14 cellular contexts compared by ENCODE assay signal in the genomic region with DNA sequence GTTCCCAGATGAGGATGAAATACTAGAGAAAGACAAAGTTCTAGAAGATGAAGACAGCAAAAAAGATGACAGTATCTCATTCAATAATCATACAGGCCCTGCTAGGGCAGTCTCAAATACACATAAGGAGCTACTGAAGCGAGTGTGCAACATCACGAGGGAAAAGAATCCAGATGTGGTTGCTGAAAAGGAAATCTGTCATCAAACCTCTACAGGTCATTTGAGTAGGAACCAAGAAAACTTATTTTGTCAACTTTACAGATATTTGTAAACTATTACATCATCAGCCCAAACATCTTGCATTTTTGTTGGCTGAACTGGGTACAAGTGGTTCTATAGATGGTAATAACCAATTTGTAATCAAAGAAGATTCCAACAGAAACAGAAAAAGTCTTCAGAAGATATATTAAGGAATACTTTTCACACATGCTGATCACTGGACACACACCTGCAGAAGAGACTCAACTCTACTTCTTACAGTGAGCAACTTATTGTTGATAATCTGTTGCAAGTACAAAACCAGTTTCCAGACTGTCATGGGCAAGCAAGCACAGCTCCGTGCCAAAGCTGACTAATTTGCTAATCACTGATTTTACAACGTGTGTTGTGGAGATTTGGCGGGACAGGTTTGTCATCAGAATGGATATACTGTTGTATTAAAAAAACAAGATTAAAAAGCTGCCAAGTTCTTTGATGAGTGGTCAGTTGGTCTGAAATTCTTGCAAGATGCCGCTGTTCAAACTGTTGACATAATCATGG. TPM values are rescaled to one million over a fixed set of nuclear protein-coding genes. Genes with fewer than 3 reads are reported as not detected.
DNase-seq lines count a peak whose midpoint lies in the region; ATAC-seq, FAIRE-seq and TF ChIP-seq lines count a peak whose summit lies in the region.
"Had no signal": no experiment of that assay in that cellular context is flagged by ENCODE, and none has a peak within 500 bp of the region (broad histone marks: within the 10 kb centered on the region; RNA-seq: fewer than 3 reads in every experiment).

No MANE protein-coding gene starts in this region.

- ATAC-seq in activated T-helper 17 cell treated with anti-CD3 and anti-CD28 coated beads, Interleukin-2, amount 50 U/mL, for 72 hours (replicated peaks), result peak; percentile 80
- ATAC-seq in GM19328 (IDR thresholded peaks at IDR 0.05; ENCODE audit: unreplicated experiment), result no peak

- peaks cover 5% of the 10 kb centered on the region for H3K9me3 Mint-ChIP-seq in activated T-helper 17 cell treated with anti-CD3 and anti-CD28 coated beads, Interleukin-2, amount 50 U/mL, for 72 hours

- peaks cover 39% of the 10 kb centered on the region for H3K36me3 Mint-ChIP-seq in activated T-helper 17 cell treated with anti-CD3 and anti-CD28 coated beads, Interleukin-2, amount 50 U/mL, for 72 hours (ENCODE audit: low read depth)

- no peaks in the 10 kb centered on the region for H3K27me3 Mint-ChIP-seq in activated T-helper 17 cell treated with anti-CD3 and anti-CD28 coated beads, Interleukin-2, amount 50 U/mL, for 72 hours

- H3K9ac ChIP-seq in BLaER1 treated with 17β-estradiol and CSF1 and Interleukin-3, amounts not matched to agents 10 nM and 100 nM, result no peak overlapping the region
- H3K9ac ChIP-seq: parathyroid adenoma had no signal

- peaks cover 13 to 31% (median 23%) of the 10 kb centered on the region in 11 experiments for H3K9me3 ChIP-seq in BLaER1 treated with 17β-estradiol and CSF1 and Interleukin-3, amounts not matched to agents 10 nM and 100 nM (replicated peaks in 1 of 11)
- H3K9me3 ChIP-seq: testis had no signal

- no peak overlapping the region for H3K4me3 ChIP-seq in BLaER1 treated with 17β-estradiol and CSF1 and Interleukin-3, amounts not matched to agents 10 nM and 100 nM
- H3K4me3 ChIP-seq: testis had no signal

- peak overlapping the region in 7 of 11 experiments; percentile 2 to 50 (median 16); a peak in 9 of 22 replicates for H3K4me2 ChIP-seq in BLaER1 treated with 17β-estradiol and CSF1 and Interleukin-3, amounts not matched to agents 10 nM and 100 nM

- TF ChIP-seq POLR2A in H54 (IDR thresholded peaks at IDR 0.05; ENCODE audit: low read depth, low read length), result no peak

- peaks cover 23 to 81% (median 53%) of the 10 kb centered on the region in 11 experiments for H3K36me3 ChIP-seq in BLaER1 treated with 17β-estradiol and CSF1 and Interleukin-3, amounts not matched to agents 10 nM and 100 nM
- H3K36me3 ChIP-seq: brain microvascular endothelial cell had no signal

- H3K4me3 Mint-ChIP-seq in activated T-helper 17 cell treated with anti-CD3 and anti-CD28 coated beads, Interleukin-2, amount 50 U/mL, for 72 hours, result peak overlapping the region; percentile 38

- H3K27ac ChIP-seq in BLaER1 treated with 17β-estradiol and CSF1 and Interleukin-3, amounts not matched to agents 10 nM and 100 nM, result no peak overlapping the region
- H3K27ac ChIP-seq: brain microvascular endothelial cell, parathyroid adenoma, testis had no signal

- H3K27ac Mint-ChIP-seq in activated T-helper 17 cell treated with anti-CD3 and anti-CD28 coated beads, Interleukin-2, amount 50 U/mL, for 72 hours, result peak overlapping the region; percentile 74

- H4K20me1 ChIP-seq in BLaER1 treated with 17β-estradiol and CSF1 and Interleukin-3, amounts not matched to agents 10 nM and 100 nM, result peaks cover 25 to 100% (median 81%) of the 10 kb centered on the region in 11 experiments; a peak in 18 of 22 replicates

- FAIRE-seq in H54 (lab: Jason Lieb, UNC), result peak; percentile 27

- no peak for DNase-seq in H54 (ENCODE audit: insufficient read length, low spot score)
- peak; percentile 57 for DNase-seq in glomerular visceral epithelial cell (ENCODE audit: extremely low spot score)
- no peak for DNase-seq in iPS-NIHi11 (ENCODE audit: low spot score)
- DNase-seq in SW 1271 (lab: John Stamatoyannopoulos, UW), result no peak
- DNase-seq in DMS53 (lab: John Stamatoyannopoulos, UW), result no peak
- DNase-seq: brain microvascular endothelial cell, C1 segment of cervical spinal cord, NCI-H1105, NCI-H82, testis had no signal

- peaks cover 9 to 34% (median 21%) of the 10 kb centered on the region in 10 experiments for H3K4me1 ChIP-seq in BLaER1 treated with 17β-estradiol and CSF1 and Interleukin-3, amounts not matched to agents 10 nM and 100 nM
- H3K4me1 ChIP-seq: testis had no signal

- H3K4me1 Mint-ChIP-seq in activated T-helper 17 cell treated with anti-CD3 and anti-CD28 coated beads, Interleukin-2, amount 50 U/mL, for 72 hours, result peaks cover 52% of the 10 kb centered on the region

- H3K27me3 ChIP-seq in BLaER1 treated with 17β-estradiol and CSF1 and Interleukin-3, amounts not matched to agents 10 nM and 100 nM, result no peaks in the 10 kb centered on the region
- H3K27me3 ChIP-seq: brain microvascular endothelial cell, testis had no signal

RNA-seq across cellular contexts. Expression of a gene that starts 42.1 kb away (rescaled TPM):
- 10 to 100 TPM; 36.6 to 45.9 TPM for total RNA-seq in activated T-helper 17 cell treated with anti-CD3 and anti-CD28 coated beads, Interleukin-2, amount 50 U/mL, for 72 hours
